In genomic region chr12:4307593-4308333, GRCh38 we compare ENCODE assay signal across 8 cellular contexts. TPM values are rescaled to one million over a fixed set of nuclear protein-coding genes. Genes with fewer than 3 reads are reported as not detected.
DNase-seq lines count a peak whose midpoint lies in the region; ATAC-seq and TF ChIP-seq lines count a peak whose summit lies in the region.

No MANE protein-coding gene starts in this region.

- H3K4me3 ChIP-seq in PC-3 (ENCODE audit: low read length) (peak overlapping the region; percentile 50), stomach smooth muscle (ENCODE audit: low read length in 2 of 2) (peak overlapping the region; percentile 35 to 63)

- peak; percentile 76 for TF ChIP-seq CTCF in PC-3 (conservative IDR thresholded peaks at IDR 0.05; ENCODE audit: low read depth, low read length)

- H4K20me1 ChIP-seq in PC-3 (ENCODE audit: low read length): no peaks in the 10 kb centered on the region

- H3K36me3 ChIP-seq in PC-3 (ENCODE audit: low read depth, low read length): no peaks in the 10 kb centered on the region
- H3K36me3 ChIP-seq in stomach smooth muscle (ENCODE audit: control insufficient read depth in 2 of 2, insufficient read depth in 2 of 2, low read length in 2 of 2): peaks cover 6 to 15% of the 10 kb centered on the region in 2 donors

- H3K9ac ChIP-seq in PC-3 (ENCODE audit: low read length) (no peak overlapping the region), stomach smooth muscle (ENCODE audit: low read length in 2 of 2) (peak overlapping the region in 1 of 2 donors; percentile 13)

- no peaks in the 10 kb centered on the region for H3F3A ChIP-seq in PC-3 (ENCODE audit: low read length, unreplicated experiment)

- H3K4me2 ChIP-seq in PC-3 (ENCODE audit: low read length): peak overlapping the region; percentile 79

- peaks cover 31% of the 10 kb centered on the region for H3K27me3 ChIP-seq in PC-3 (ENCODE audit: low read length)
- no peaks in the 10 kb centered on the region for H3K27me3 ChIP-seq in stomach smooth muscle (ENCODE audit: control insufficient read depth in 1 of 2, insufficient read depth in 2 of 2, low read length in 2 of 2)

- no TSS peak for BruUV-seq in PC-3 (replicated peaks; lab: Mats Ljungman, UMichigan)

- H3K9me3 ChIP-seq in PC-3 (ENCODE audit: low read length) (no peaks in the 10 kb centered on the region), stomach smooth muscle (ENCODE audit: control insufficient read depth in 2 of 2, low read length in 2 of 2) (no peaks in the 10 kb centered on the region)

- peaks cover 7% of the 10 kb centered on the region for H3K4me1 ChIP-seq in PC-3 (ENCODE audit: insufficient read depth, low read length)
- H3K4me1 ChIP-seq in stomach smooth muscle (ENCODE audit: control insufficient read depth, insufficient read depth, low read length): peaks cover 30% of the 10 kb centered on the region

- H3K9me2 ChIP-seq in PC-3 (replicated peaks; ENCODE audit: low read length): no peaks in the 10 kb centered on the region

- peak overlapping the region; percentile 87 for H2AFZ ChIP-seq in PC-3 (ENCODE audit: low read length)

- CTCF ChIA-PET in PC-3 (lab: Charles Lee): interaction anchor here (0.6 kb wide), 1 partner anchor 21 kb away, joined by 5 read pairs; no protein-coding TSS in a partner anchor

- H3K27ac ChIP-seq in PC-3 (ENCODE audit: low read length): no peak overlapping the region
- H3K27ac ChIP-seq in stomach smooth muscle (ENCODE audit: low read length): peak overlapping the region; percentile 19

- ATAC-seq in PC-3: peak; percentile 94
- no peak for ATAC-seq in HG03432 (IDR thresholded peaks at IDR 0.05; ENCODE audit: unreplicated experiment)
- ATAC-seq in GM19397 (IDR thresholded peaks at IDR 0.05; ENCODE audit: unreplicated experiment): no peak

- intact Hi-C loops in PC-3 (cut with micrococcal nuclease): loop anchor here (2.0 to 5.0 kb wide), 2 partner anchors 115 to 219 kb away; no protein-coding TSS in a partner anchor

- no peaks in the 10 kb centered on the region for H3K79me2 ChIP-seq in PC-3 (ENCODE audit: low read length)

- DNase-seq in DMS153 (lab: John Stamatoyannopoulos, UW) (peak; percentile 87), HuH-7.5 (ENCODE audit: low spot score) (peak; percentile 68), PC-3 (peak; percentile 83), dedifferentiated amniotic fluid mesenchymal stem cell (ENCODE audit: extremely low spot score) (peak; percentile 56), kidney glomerular epithelial cell (lab: John Stamatoyannopoulos, UW) (peak; percentile 92)

- POLR2A ChIA-PET in PC-3 (lab: Charles Lee; ENCODE audit: unreplicated experiment): no interaction called here

RNA-seq across cellular contexts. Expression of gene TIGAR, which starts 13.2 kb away (rescaled TPM):
- total RNA-seq in PC-3 (2014; rRNA removed): 3.7 and 4.6 TPM in 2 replicates

RNA-seq across cellular contexts. Expression of gene CCND2, which starts 34.2 kb away (rescaled TPM):
- total RNA-seq in PC-3 (2014; rRNA removed): not detected in 2 replicates
